In genomic region chr4:118817178-118817930, GRCh38 we compare ENCODE assay signal across 15 cellular contexts. TPM values are rescaled to one million over a fixed set of nuclear protein-coding genes. Genes with fewer than 3 reads are reported as not detected.
A peak's percentile ranks its signal among the peaks of the same experiment; 100 is the strongest.
DNase-seq lines count a peak whose midpoint lies in the region; ATAC-seq and TF ChIP-seq lines count a peak whose summit lies in the region.
"Had no signal": no experiment of that assay in that cellular context is flagged by ENCODE, and none has a peak within 500 bp of the region (broad histone marks: within the 10 kb centered on the region; RNA-seq: fewer than 3 reads in every experiment).

No MANE protein-coding gene starts in this region.

- DNase-seq in D341Med (ENCODE audit: low spot score) (peak; percentile 71), NCI-H2171 (lab: John Stamatoyannopoulos, UW) (peak; percentile 25), left lobe of liver (ENCODE audit: low spot score) (no peak), NCI-H1436 (lab: John Stamatoyannopoulos, UW) (no peak), lower lobe of right lung (no peak), T1000 (lab: John Stamatoyannopoulos, UW) (no peak)
- DNase-seq: C1 segment of cervical spinal cord; MV-4-11; NCI-H1417 treated with DMSO at 0.1 percent for 48 hours; NCI-H2081; NK-92 treated with Interleukin-12 subunit alpha and Interleukin-12 subunit beta, amount 100 ng/mL, for 24 hours; OCI-M1; SHP77 treated with DMSO at 0.1 percent for 48 hours had no signal

- intact Hi-C loops in lower lobe of right lung (cut with DNase I) = no loop called here

- H3K4me1 ChIP-seq in lower lobe of right lung = no peaks in the 10 kb centered on the region

- H3K4me3 ChIP-seq in lower lobe of right lung = no peak overlapping the region

- no peak for TF ChIP-seq CTCF in lower lobe of right lung (IDR thresholded peaks at IDR 0.05)

- ATAC-seq in SK-N-SH treated with all-trans-retinoic acid at 6 μM for 48 hours (peak; percentile 52), left lobe of liver (peak; percentile 35), lower lobe of right lung (no peak), GM19035 (IDR thresholded peaks at IDR 0.05; ENCODE audit: unreplicated experiment) (no peak)

- H3K27ac ChIP-seq in lower lobe of right lung = no peak overlapping the region

- no peaks in the 10 kb centered on the region for H3K9me3 ChIP-seq in lower lobe of right lung

- no peaks in the 10 kb centered on the region for H3K27me3 ChIP-seq in lower lobe of right lung (ENCODE audit: low read depth)

- peaks cover 51% of the 10 kb centered on the region for H3K36me3 ChIP-seq in lower lobe of right lung

TF ChIP-seq in SK-N-SH treated with all-trans-retinoic acid at 6 μM for 48 hours, 23 proteins besides CTCF, POLR2A, EP300 and RAD21:
- 0 out of 2 replicates have a peak, but pooled peaks have one; percentile 56 for TF ChIP-seq ESRRG (CRISPR knock-in tag; IDR thresholded peaks at IDR 0.05)
- peak; percentile 93 for TF ChIP-seq ISL1 (CRISPR knock-in tag; IDR thresholded peaks at IDR 0.05)
- 0 out of 2 replicates have a peak, but pooled peaks have one; percentile 49 for TF ChIP-seq SNAI2 (CRISPR knock-in tag; IDR thresholded peaks at IDR 0.05)
- peak; percentile 28; the same call in 1 of the 2 replicates for TF ChIP-seq TCF4 (CRISPR knock-in tag; IDR thresholded peaks at IDR 0.05; ENCODE audit: borderline replicate concordance)
- TF ChIP-seq ZNF8 (CRISPR knock-in tag; IDR thresholded peaks at IDR 0.05) = no peak

RNA-seq across cellular contexts. Expression of gene SEC24D, which starts 18.6 kb away (rescaled TPM):
- 59.1 TPM for total RNA-seq in left lobe of liver
- 45.7 TPM for total RNA-seq in lower lobe of right lung

Comparison
In these comparisons a context has a peak if more than half of its experiments do, and no peak if none do; other contexts are left out.
1. DNase-seq: peak in D341Med (single experiment) and NCI-H2171 (single experiment); none in left lobe of liver (single experiment), NCI-H1436 (single experiment), lower lobe of right lung (single experiment) and T1000 (single experiment).
2. ATAC-seq: peak in SK-N-SH treated with all-trans-retinoic acid at 6 μM for 48 hours (single experiment) and left lobe of liver (single experiment); none in lower lobe of right lung (0 of 2) and GM19035 (single experiment).